In genomic region chrX:129737921-129738320, GRCh38 we compare ENCODE assay signal across 9 cellular contexts. TPM values are rescaled to one million over a fixed set of nuclear protein-coding genes. Genes with fewer than 3 reads are reported as not detected.
A peak's percentile ranks its signal among the peaks of the same experiment; 100 is the strongest.
DNase-seq lines count a peak whose midpoint lies in the region; ATAC-seq and TF ChIP-seq lines count a peak whose summit lies in the region.
"Had no signal": no experiment of that assay in that cellular context is flagged by ENCODE, and none has a peak within 500 bp of the region (broad histone marks: within the 10 kb centered on the region; RNA-seq: fewer than 3 reads in every experiment).

No MANE protein-coding gene starts in this region.

- intact Hi-C loops in CD14-positive monocyte (cut with micrococcal nuclease) = loop anchor here in 1 of 2 donors (5.0 kb wide), 1 partner anchor 131 kb away; no protein-coding TSS in a partner anchor

- H3K36me3 Mint-ChIP-seq in CD14-positive monocyte = no peaks in the 10 kb centered on the region
- peaks cover 4% of the 10 kb centered on the region for H3K36me3 Mint-ChIP-seq in central memory CD8-positive, alpha-beta T cell (ENCODE audit: insufficient read depth)

- no peak overlapping the region for H3K4me3 Mint-ChIP-seq in CD14-positive monocyte
- H3K4me3 Mint-ChIP-seq in central memory CD8-positive, alpha-beta T cell = no peak overlapping the region

- H3K9me3 Mint-ChIP-seq in CD14-positive monocyte = peaks cover 0 to 9% (median 2%) of the 10 kb centered on the region in 7 donors
- no peaks in the 10 kb centered on the region for H3K9me3 Mint-ChIP-seq in central memory CD8-positive, alpha-beta T cell

- peak overlapping the region; percentile 76 to 93 (median 86) for H3K27ac Mint-ChIP-seq in CD14-positive monocyte
- peak overlapping the region; percentile 64 for H3K27ac Mint-ChIP-seq in central memory CD8-positive, alpha-beta T cell (ENCODE audit: low read depth)

- no peaks in the 10 kb centered on the region for H3K9me3 ChIP-seq in mucosa of rectum (ENCODE audit: control insufficient read depth in 2 of 2, low read length in 2 of 2)

- no peak overlapping the region for H3K4me3 ChIP-seq in mucosa of rectum (ENCODE audit: low read length in 2 of 2)

- DNase-seq in CD14-positive monocyte (ENCODE audit: low spot score) = peak; percentile 74
- DNase-seq in central memory CD8-positive, alpha-beta T cell (ENCODE audit: low spot score in 2 of 2) = no peak
- no peak for DNase-seq in stimulated activated CD4-positive, alpha-beta T cell treated with anti-CD3 and anti-CD28 coated beads, Interleukin-2, amount 100 ng/mL, for 24 hours
- no peak for DNase-seq in HT-29 (ENCODE audit: low spot score)
- no peak for DNase-seq in LoVo (ENCODE audit: low spot score)
- DNase-seq in left lobe of liver (ENCODE audit: low spot score) = no peak
- DNase-seq: DMS79 treated with DMSO at 0.1 percent for 48 hours had no signal

- peaks cover 5 to 7% of the 10 kb centered on the region in 2 donors for H3K4me1 ChIP-seq in mucosa of rectum (ENCODE audit: control insufficient read depth in 2 of 2, insufficient read depth in 2 of 2, low read length in 2 of 2)

- peak overlapping the region; percentile 59 to 61 for H3K27ac ChIP-seq in mucosa of rectum (ENCODE audit: low read depth in 2 of 2, low read length in 2 of 2)

- H3K9ac ChIP-seq in mucosa of rectum (ENCODE audit: low read depth in 1 of 2, low read length in 2 of 2) = no peak overlapping the region

- H3K36me3 ChIP-seq in mucosa of rectum (ENCODE audit: control insufficient read depth in 2 of 2, insufficient read depth in 2 of 2, low read length in 2 of 2) = no peaks in the 10 kb centered on the region

- ATAC-seq in HG03442 (IDR thresholded peaks at IDR 0.05; ENCODE audit: unreplicated experiment) = peak; percentile 39
- no peak for ATAC-seq in central memory CD8-positive, alpha-beta T cell (replicated peaks; ENCODE audit: extremely low read depth, poor library complexity, severe bottlenecking)
- no peak for ATAC-seq in left lobe of liver

- peaks cover 53% of the 10 kb centered on the region for H3K4me1 Mint-ChIP-seq in CD14-positive monocyte
- peaks cover 25% of the 10 kb centered on the region for H3K4me1 Mint-ChIP-seq in central memory CD8-positive, alpha-beta T cell

- H3K27me3 ChIP-seq in mucosa of rectum (ENCODE audit: control insufficient read depth in 2 of 2, insufficient read depth in 2 of 2, low read length in 2 of 2) = no peaks in the 10 kb centered on the region

- H3K27me3 Mint-ChIP-seq in CD14-positive monocyte (ENCODE audit: low read depth in 3 of 3) = peaks cover 0 to 3% (median 0%) of the 10 kb centered on the region in 3 donors
- no peaks in the 10 kb centered on the region for H3K27me3 Mint-ChIP-seq in central memory CD8-positive, alpha-beta T cell

- TF ChIP-seq CTCF in CD14-positive monocyte (IDR thresholded peaks at IDR 0.05) = no peak

RNA-seq across cellular contexts. Expression of gene XPNPEP2, which starts 0.9 kb away (rescaled TPM):
- not detected for polyA plus RNA-seq in CD14-positive monocyte
- not detected in 2 replicates for total RNA-seq in HT-29 (2014; rRNA removed; shearing (Covaris generic))
- total RNA-seq in left lobe of liver = 2.0 TPM

RNA-seq across cellular contexts. Expression of gene SASH3, which starts 41.8 kb away (rescaled TPM):
- polyA plus RNA-seq in CD14-positive monocyte = 100 to 1,000 TPM; 127 to 179 TPM
- not detected in 2 replicates for total RNA-seq in HT-29 (2014; rRNA removed; shearing (Covaris generic))
- 2.4 TPM for total RNA-seq in left lobe of liver
